21 cellular contexts compared by ENCODE assay signal in genomic region chr7:93830141-93830925, GRCh38.
A peak's percentile ranks its signal among the peaks of the same experiment; 100 is the strongest.
DNase-seq lines count a peak whose midpoint lies in the region; ATAC-seq, FAIRE-seq and TF ChIP-seq lines count a peak whose summit lies in the region.
"Had no signal": no experiment of that assay in that cellular context is flagged by ENCODE, and none has a peak within 500 bp of the region (broad histone marks: within the 10 kb centered on the region; RNA-seq: fewer than 3 reads in every experiment).

No MANE protein-coding gene starts in this region.

- POLR2A ChIA-PET in HepG2 (lab: Yijun Ruan, JAX) = no interaction called here

- no peak overlapping the region for H3K27ac Mint-ChIP-seq in activated T-helper 2 cell treated with anti-CD3 and anti-CD28 coated beads, Interferon-gamma antibody, Interleukin-2, Interleukin-4, amounts not matched to agents 10 μg/mL and 5 μg/mL and 100 μg/mL, durations not matched to agents 14 hours and 24 hours and 36 hours
- no peak overlapping the region for H3K27ac Mint-ChIP-seq in T-helper 17 cell
- H3K27ac Mint-ChIP-seq: CD4-positive, CD25-positive, alpha-beta regulatory T cell; CD8-positive, alpha-beta memory T cell had no signal

- no peak for TF ChIP-seq POLR2A in HepG2 (IDR thresholded peaks at IDR 0.05; ENCODE audit: insufficient read depth in 1 of 2, low read depth in 2 of 2, low read length in 2 of 2)
- TF ChIP-seq POLR2A in right lobe of liver (IDR thresholded peaks at IDR 0.05) = no peak

- H3K4me2 ChIP-seq in HepG2 (ENCODE audit: low read depth, low read length) = no peak overlapping the region

- TF ChIP-seq CTCF in HepG2 (CRISPR knock-in tag; IDR thresholded peaks at IDR 0.05) (no peak), right lobe of liver (IDR thresholded peaks at IDR 0.05) (no peak), ascending aorta (IDR thresholded peaks at IDR 0.05) (no peak)

- CTCF ChIA-PET in HepG2 (lab: Yijun Ruan, JAX; ENCODE audit: low intra/inter-chr PET ratio, low total read pairs) = no interaction called here

- H3K4me3 Mint-ChIP-seq in activated T-helper 2 cell treated with anti-CD3 and anti-CD28 coated beads, Interferon-gamma antibody, Interleukin-2, Interleukin-4, amounts not matched to agents 10 μg/mL and 5 μg/mL and 100 μg/mL, durations not matched to agents 14 hours and 24 hours and 36 hours (ENCODE audit: low read depth) = no peak overlapping the region
- H3K4me3 Mint-ChIP-seq in T-helper 17 cell = no peak overlapping the region
- H3K4me3 Mint-ChIP-seq: CD4-positive, CD25-positive, alpha-beta regulatory T cell; CD8-positive, alpha-beta memory T cell had no signal

- H3K4me1 Mint-ChIP-seq in activated T-helper 2 cell treated with anti-CD3 and anti-CD28 coated beads, Interferon-gamma antibody, Interleukin-2, Interleukin-4, amounts not matched to agents 10 μg/mL and 5 μg/mL and 100 μg/mL, durations not matched to agents 14 hours and 24 hours and 36 hours (ENCODE audit: low read depth) = no peaks in the 10 kb centered on the region
- no peaks in the 10 kb centered on the region for H3K4me1 Mint-ChIP-seq in T-helper 17 cell
- H3K4me1 Mint-ChIP-seq: CD4-positive, CD25-positive, alpha-beta regulatory T cell; CD8-positive, alpha-beta memory T cell had no signal

- TF ChIP-seq RAD21 in HepG2 (CRISPR knock-in tag; IDR thresholded peaks at IDR 0.05) = no peak

- no peaks in the 10 kb centered on the region for H4K20me1 ChIP-seq in HepG2 (ENCODE audit: insufficient read depth, low read length)

- peaks cover 4% of the 10 kb centered on the region for H3K27me3 Mint-ChIP-seq in activated T-helper 2 cell treated with anti-CD3 and anti-CD28 coated beads, Interferon-gamma antibody, Interleukin-2, Interleukin-4, amounts not matched to agents 10 μg/mL and 5 μg/mL and 100 μg/mL, durations not matched to agents 14 hours and 24 hours and 36 hours (ENCODE audit: low read depth)
- H3K27me3 Mint-ChIP-seq in T-helper 17 cell = no peaks in the 10 kb centered on the region
- H3K27me3 Mint-ChIP-seq: CD4-positive, CD25-positive, alpha-beta regulatory T cell; CD8-positive, alpha-beta memory T cell had no signal

- H3K9me3 ChIP-seq in HepG2 (ENCODE audit: low read length) (no peaks in the 10 kb centered on the region), right lobe of liver (no peaks in the 10 kb centered on the region), ascending aorta (no peaks in the 10 kb centered on the region), T-helper 17 cell (ENCODE audit: control insufficient read depth, low read length, poor library complexity, severe bottlenecking) (no peaks in the 10 kb centered on the region)
- H3K9me3 ChIP-seq: BE2C, HAP-1 had no signal

- no peaks in the 10 kb centered on the region for H3K36me3 Mint-ChIP-seq in activated T-helper 2 cell treated with anti-CD3 and anti-CD28 coated beads, Interferon-gamma antibody, Interleukin-2, Interleukin-4, amounts not matched to agents 10 μg/mL and 5 μg/mL and 100 μg/mL, durations not matched to agents 14 hours and 24 hours and 36 hours (ENCODE audit: low read depth)
- no peaks in the 10 kb centered on the region for H3K36me3 Mint-ChIP-seq in T-helper 17 cell (ENCODE audit: low read depth)
- H3K36me3 Mint-ChIP-seq: CD4-positive, CD25-positive, alpha-beta regulatory T cell; CD8-positive, alpha-beta memory T cell had no signal

- no peak overlapping the region for H2AFZ ChIP-seq in HepG2 (ENCODE audit: low read length)

- H3K36me3 ChIP-seq in HepG2 (replicated peaks in 1 of 2; ENCODE audit: control insufficient read depth in 1 of 2, insufficient read depth in 2 of 2, low read length in 2 of 2) = no peaks in the 10 kb centered on the region
- no peaks in the 10 kb centered on the region for H3K36me3 ChIP-seq in right lobe of liver
- no peaks in the 10 kb centered on the region for H3K36me3 ChIP-seq in ascending aorta
- H3K36me3 ChIP-seq: BE2C, HAP-1 had no signal

- H3K27ac ChIP-seq in HepG2 (ENCODE audit: extremely low read length, insufficient read depth, low read length) (no peak overlapping the region), right lobe of liver (no peak overlapping the region), ascending aorta (peak overlapping the region; percentile 24 to 48)

- ATAC-seq in HepG2 (no peak), right lobe of liver (no peak), T-helper 17 cell (no peak)
- ATAC-seq: GM12878 had no signal

- no peaks in the 10 kb centered on the region for H3K9me3 Mint-ChIP-seq in activated T-helper 2 cell treated with anti-CD3 and anti-CD28 coated beads, Interferon-gamma antibody, Interleukin-2, Interleukin-4, amounts not matched to agents 10 μg/mL and 5 μg/mL and 100 μg/mL, durations not matched to agents 14 hours and 24 hours and 36 hours
- H3K9me3 Mint-ChIP-seq: CD4-positive, CD25-positive, alpha-beta regulatory T cell had no signal

- DNase-seq in HepG2 (ENCODE audit: low spot score) (no peak), right lobe of liver (no peak), ascending aorta (ENCODE audit: low spot score in 2 of 2) (no peak), fibroblast of peridontal ligament (ENCODE audit: extremely low read depth) (peak; percentile 13), NAMALWA (ENCODE audit: low spot score) (no peak), T-helper 17 cell (no peak), NCI-H526 treated with DMSO at 0.1 percent for 48 hours (lab: John Stamatoyannopoulos, UW) (no peak)
- no peak for DNase-seq in activated T-helper 2 cell treated with anti-CD3 and anti-CD28 coated beads, Interferon-gamma antibody, Interleukin-2, Interleukin-4, amounts not matched to agents 10 μg/mL and 5 μg/mL and 100 μg/mL, durations not matched to agents 14 hours and 24 hours and 36 hours (ENCODE audit: low spot score)
- DNase-seq: 8988T; BE2C; C1 segment of cervical spinal cord; CD4-positive, CD25-positive, alpha-beta regulatory T cell; CD8-positive, alpha-beta memory T cell; COR-L47; DMS 273 treated with DMSO at 0.1 percent for 48 hours; DMS53; DND-41; EL had no signal

- FAIRE-seq in HepG2 (lab: Jason Lieb, UNC) = no peak
- FAIRE-seq: GM12878, GM19239 had no signal

- H3K79me2 ChIP-seq in HepG2 (ENCODE audit: insufficient read depth, low read length) = no peaks in the 10 kb centered on the region

- no TSS peak for BruUV-seq in HepG2 (replicated peaks; lab: Mats Ljungman, UMichigan)

- 4% methylated on average over 1 of the region's 1 CpG for WGBS in HepG2 (ENCODE audit: low lambda C conversion rate)
- WGBS in right lobe of liver (ENCODE audit: insufficient coverage, low coverage, low lambda C conversion rate, missing lambda C conversion rate) = 50% methylated on average over 1 of the region's 1 CpG

- no peaks in the 10 kb centered on the region for H3K27me3 ChIP-seq in HepG2 (ENCODE audit: control insufficient read depth in 1 of 2, insufficient read depth in 2 of 2, low read length in 2 of 2)
- H3K27me3 ChIP-seq in right lobe of liver = no peaks in the 10 kb centered on the region
- H3K27me3 ChIP-seq in ascending aorta = no peaks in the 10 kb centered on the region
- H3K27me3 ChIP-seq: BE2C had no signal

- H3K4me3 ChIP-seq in HepG2 (replicated peaks in 1 of 3; ENCODE audit: insufficient read depth in 1 of 3, low read depth in 2 of 3, low read length in 3 of 3) (no peak overlapping the region), right lobe of liver (no peak overlapping the region), ascending aorta (no peak overlapping the region)
- H3K4me3 ChIP-seq: GM12878, HAP-1 had no signal

- TF ChIP-seq EP300 in HepG2 (IDR thresholded peaks at IDR 0.05; ENCODE audit: low read depth in 2 of 2, low read length in 2 of 2) (no peak), HepG2 (CRISPR knock-in tag; IDR thresholded peaks at IDR 0.05; ENCODE audit: borderline replicate concordance) (no peak)

- intact Hi-C loops in HepG2 (cut with micrococcal nuclease; ENCODE audit: unreplicated experiment) (no loop called here), right lobe of liver (cut with DNase I) (no loop called here), ascending aorta (cut with DNase I) (no loop called here)
- intact Hi-C loops in activated T-helper 2 cell treated with anti-CD3 and anti-CD28 coated beads, Interferon-gamma antibody, Interleukin-2, Interleukin-4, amounts not matched to agents 10 μg/mL and 5 μg/mL and 100 μg/mL, durations not matched to agents 14 hours and 24 hours and 36 hours (cut with micrococcal nuclease) = no loop called here

- in situ Hi-C loops in HepG2 (cut with HindIII; ENCODE audit: extremely low pct_ligation_motif_present, low pct_unique_long_range_greater_than_20kb) = no loop called here

- no peak overlapping the region for H3K9ac ChIP-seq in HepG2 (ENCODE audit: insufficient read depth, low read depth, low read length)

- H3K4me1 ChIP-seq in HepG2 (ENCODE audit: insufficient read depth, low read length) (no peaks in the 10 kb centered on the region), right lobe of liver (no peaks in the 10 kb centered on the region), ascending aorta (no peaks in the 10 kb centered on the region)
- H3K4me1 ChIP-seq: BE2C had no signal

TF ChIP-seq in HepG2, 621 proteins besides CTCF, POLR2A, EP300 and RAD21:
- TF ChIP-seq SRSF9 (IDR thresholded peaks at IDR 0.05; ENCODE audit: borderline replicate concordance, insufficient read depth, low read depth, low read length, poor library complexity, severe bottlenecking) = peak; percentile 28
- TF ChIP-seq SRSF1 (optimal IDR thresholded peaks at IDR 0.05; ENCODE audit: low read depth, low read length) = no peak

Comparison
In these comparisons a context has a peak if more than half of its experiments do, and no peak if none do; other contexts are left out.
1. H3K27ac ChIP-seq: peak in ascending aorta (2 of 2); none in HepG2 (single experiment) and right lobe of liver (0 of 3).